Comparison of ENCODE assay signal across 8 cellular contexts in genomic region chr14:76844223-76844622, GRCh38. TPM values are rescaled to one million over a fixed set of nuclear protein-coding genes. Genes with fewer than 3 reads are reported as not detected.
DNase-seq lines count a peak whose midpoint lies in the region; ATAC-seq and TF ChIP-seq lines count a peak whose summit lies in the region.

No MANE protein-coding gene starts in this region.

- TF ChIP-seq CTCF in astrocyte of the cerebellum (IDR thresholded peaks at IDR 0.05; ENCODE audit: low read depth, low read length, missing control alignments) (peak; percentile 15), lower leg skin (IDR thresholded peaks at IDR 0.05) (no peak), hepatocyte (IDR thresholded peaks at IDR 0.05; ENCODE audit: poor library complexity) (no peak)

- H3K4me1 ChIP-seq in hepatocyte (ENCODE audit: insufficient read depth): no peaks in the 10 kb centered on the region

- peak; percentile 57 for ATAC-seq in stimulated activated memory B cell treated with anti-CD40 and anti-IgM and Interleukin-4, amounts not matched to agents 10 μg/mL and 1 μg/mL and 100 μg/mL, for 72 hours

- H3K4me1 Mint-ChIP-seq in stimulated activated memory B cell treated with anti-CD40 and anti-IgM and Interleukin-4, amounts not matched to agents 10 μg/mL and 1 μg/mL and 100 μg/mL, for 72 hours: peaks cover 19% of the 10 kb centered on the region

- no peaks in the 10 kb centered on the region for H3K9me3 Mint-ChIP-seq in stimulated activated memory B cell treated with anti-CD40 and anti-IgM and Interleukin-4, amounts not matched to agents 10 μg/mL and 1 μg/mL and 100 μg/mL, for 72 hours

- intact Hi-C loops in lower leg skin (cut with DNase I; ENCODE audit: low total_unique reads): no loop called here

- no peaks in the 10 kb centered on the region for H3K9me2 ChIP-seq in hepatocyte (replicated peaks; ENCODE audit: insufficient read depth)

- H3K4me3 ChIP-seq in H7 (ENCODE audit: insufficient read depth, low read depth, low read length) (no peak overlapping the region), astrocyte of the cerebellum (ENCODE audit: low read depth, low read length) (no peak overlapping the region), lower leg skin (ENCODE audit: low read depth, poor library complexity, severe bottlenecking) (no peak overlapping the region), hepatocyte (no peak overlapping the region)

- DNase-seq in H7: peak; percentile 63
- DNase-seq in T-helper 9 cell: peak; percentile 37
- DNase-seq in astrocyte of the cerebellum (ENCODE audit: low read depth): no peak
- DNase-seq in lower leg skin (ENCODE audit: low spot score in 2 of 2): peak; percentile 38 to 90
- no peak for DNase-seq in hepatocyte (ENCODE audit: low spot score)
- no peak for DNase-seq in erythroblast (lab: John Stamatoyannopoulos, UW)
- DNase-seq in COLO668 (lab: John Stamatoyannopoulos, UW; ENCODE audit: unreplicated experiment): no peak

- H3K36me3 ChIP-seq in H7 (replicated peaks; ENCODE audit: control insufficient read depth, insufficient read depth, low read length): no peaks in the 10 kb centered on the region
- no peaks in the 10 kb centered on the region for H3K36me3 ChIP-seq in hepatocyte (replicated peaks; ENCODE audit: insufficient read depth, low read depth)

- 40 to 48% methylated on average over 9 of the region's 9 CpGs for WGBS in lower leg skin, 2 donors
- 74% methylated on average over 9 of the region's 9 CpGs for WGBS in hepatocyte (ENCODE audit: low lambda C conversion rate, missing lambda C conversion rate)

- no peak overlapping the region for H3K27ac Mint-ChIP-seq in stimulated activated memory B cell treated with anti-CD40 and anti-IgM and Interleukin-4, amounts not matched to agents 10 μg/mL and 1 μg/mL and 100 μg/mL, for 72 hours

- no peaks in the 10 kb centered on the region for H3K36me3 Mint-ChIP-seq in stimulated activated memory B cell treated with anti-CD40 and anti-IgM and Interleukin-4, amounts not matched to agents 10 μg/mL and 1 μg/mL and 100 μg/mL, for 72 hours

- no peak overlapping the region for H3K27ac ChIP-seq in hepatocyte

- in situ Hi-C loops in astrocyte of the cerebellum (cut with HindIII; ENCODE audit: low sequenced_read_pairs): no loop called here

- H3K27me3 Mint-ChIP-seq in stimulated activated memory B cell treated with anti-CD40 and anti-IgM and Interleukin-4, amounts not matched to agents 10 μg/mL and 1 μg/mL and 100 μg/mL, for 72 hours: peaks cover 6% of the 10 kb centered on the region

- no peaks in the 10 kb centered on the region for H3K9me3 ChIP-seq in hepatocyte (ENCODE audit: low read depth)

- no peak for TF ChIP-seq POLR2A in lower leg skin (IDR thresholded peaks at IDR 0.05)
- no peak for TF ChIP-seq POLR2A in erythroblast (IDR thresholded peaks at IDR 0.05; ENCODE audit: low read length)

- no peaks in the 10 kb centered on the region for H3K79me2 ChIP-seq in hepatocyte

- H3K27me3 ChIP-seq in H7 (ENCODE audit: control insufficient read depth, insufficient read depth, low read length) (no peaks in the 10 kb centered on the region), hepatocyte (peaks cover 3% of the 10 kb centered on the region)

- H2AFZ ChIP-seq in hepatocyte: no peak overlapping the region

- H3K4me2 ChIP-seq in hepatocyte: no peak overlapping the region

- H4K20me1 ChIP-seq in hepatocyte (ENCODE audit: insufficient read depth, poor library complexity, severe bottlenecking): no peaks in the 10 kb centered on the region

- no peak overlapping the region for H3K4me3 Mint-ChIP-seq in stimulated activated memory B cell treated with anti-CD40 and anti-IgM and Interleukin-4, amounts not matched to agents 10 μg/mL and 1 μg/mL and 100 μg/mL, for 72 hours

RNA-seq across cellular contexts. Expression of gene LRRC74A, which starts 18.0 kb away (rescaled TPM):
- not detected in 2 replicates for total RNA-seq in H7 (2014; rRNA removed; shearing (Covaris generic))
- total RNA-seq in lower leg skin (not detected), hepatocyte (not detected in 2 replicates)
- not detected in 2 replicates for polyA plus RNA-seq in hepatocyte

RNA-seq across cellular contexts. Expression of gene ANGEL1, which starts 31.5 kb away (rescaled TPM):
- total RNA-seq in H7 (2014; rRNA removed; shearing (Covaris generic)): 23.3 and 28.5 TPM in 2 replicates
- total RNA-seq in lower leg skin (10 to 100 TPM in 2 of 4 donors, 1 to 10 TPM in 2; 5.7 to 15.3 (median 11.5) TPM), hepatocyte (15.3 and 18.7 TPM in 2 replicates)
- polyA plus RNA-seq in hepatocyte: 11.0 and 15.8 TPM in 2 replicates

Comparison
In these comparisons a context has a peak if more than half of its experiments do, and no peak if none do; other contexts are left out.
1. DNase-seq: peak in H7 (single experiment), T-helper 9 cell (single experiment) and lower leg skin (2 of 2); none in astrocyte of the cerebellum (single experiment), hepatocyte (single experiment), erythroblast (0 of 2) and COLO668 (single experiment).